ENCODE assay signal across 8 cellular contexts in genomic region chr10:67884313-67884841, GRCh38.
A peak's percentile ranks its signal among the peaks of the same experiment; 100 is the strongest.
DNase-seq lines count a peak whose midpoint lies in the region; ATAC-seq lines count a peak whose summit lies in the region.

Gene SIRT1, plus strand, starts transcription at chr10:67884656. Its CDS starts 66 bp downstream, at chr10:67884722.

- no peaks in the 10 kb centered on the region for H3K27me3 Mint-ChIP-seq in central memory CD8-positive, alpha-beta T cell

- ATAC-seq in GM19035 (IDR thresholded peaks at IDR 0.05; ENCODE audit: unreplicated experiment), result peak; percentile 85
- peak; percentile 84 for ATAC-seq in HG03342 (IDR thresholded peaks at IDR 0.05; ENCODE audit: unreplicated experiment)
- ATAC-seq in activated CD4-positive, CD25-positive, alpha-beta regulatory T cell treated with anti-CD3 and anti-CD28 coated beads, Interleukin-2, amount 50 U/mL, for 24 hours, result peak; percentile 80 to 81
- ATAC-seq in central memory CD8-positive, alpha-beta T cell (replicated peaks; ENCODE audit: extremely low read depth, poor library complexity, severe bottlenecking), result peak; percentile 75

- H3K9me3 Mint-ChIP-seq in central memory CD8-positive, alpha-beta T cell, result no peaks in the 10 kb centered on the region

- peak within 1 kb of the TSS; percentile 91 for H3K4me3 Mint-ChIP-seq in central memory CD8-positive, alpha-beta T cell

- H3K27ac Mint-ChIP-seq in central memory CD8-positive, alpha-beta T cell (ENCODE audit: low read depth), result peak within 1 kb of the TSS; percentile 98

- H3K36me3 Mint-ChIP-seq in central memory CD8-positive, alpha-beta T cell (ENCODE audit: insufficient read depth), result peaks cover 47% of the 10 kb centered on the region

- DNase-seq in AG20443 (ENCODE audit: low spot score) (peak; percentile 98), NCI-H345 treated with DMSO at 0.1 percent for 48 hours (lab: John Stamatoyannopoulos, UW; ENCODE audit: unreplicated experiment) (peak; percentile 62), islet precursor cell (peak; percentile 99)
- peak; percentile 87 to 90 for DNase-seq in central memory CD8-positive, alpha-beta T cell (ENCODE audit: low spot score in 2 of 2)
- DNase-seq in stimulated activated CD4-positive, alpha-beta T cell treated with anti-CD3 and anti-CD28 coated beads, Interleukin-12 subunit alpha, Interleukin-12 subunit beta, amount 100 ng/mL, for 4 hours, result peak; percentile 92

- H3K4me1 Mint-ChIP-seq in central memory CD8-positive, alpha-beta T cell, result peaks cover 31% of the 10 kb centered on the region

Comparison
In these comparisons a context has a peak if more than half of its experiments do, and no peak if none do; other contexts are left out.
1. Peak in every context shown above with its lines: DNase-seq and ATAC-seq.